ENCODE assay signal across 29 cellular contexts in the genomic region with DNA sequence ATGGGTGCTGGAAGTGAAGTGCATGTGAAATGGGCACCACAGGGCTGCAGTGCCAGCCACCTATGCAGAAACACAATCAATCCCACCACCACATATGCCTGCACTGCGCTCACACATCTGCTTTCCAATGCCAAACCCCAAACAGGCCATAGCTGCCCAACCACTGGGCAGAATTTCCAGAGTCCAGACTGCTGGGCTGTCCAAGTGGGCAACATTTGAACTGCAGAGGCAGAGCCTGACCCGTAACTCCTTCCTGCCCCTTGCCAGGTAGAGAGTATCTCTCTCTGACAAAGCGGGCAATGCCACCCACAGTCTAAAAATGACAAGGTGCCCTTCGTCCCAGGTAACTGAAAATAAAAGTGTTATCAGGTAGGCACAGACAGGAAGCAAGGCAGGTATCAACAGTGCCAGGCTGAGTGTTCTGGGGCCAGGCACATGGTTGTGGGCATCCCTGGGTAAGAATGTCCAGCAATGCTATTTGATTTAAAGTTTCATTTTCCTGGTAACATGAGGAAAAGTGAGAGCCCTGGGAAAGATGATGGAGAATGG.
"Had no signal": no experiment of that assay in that cellular context is flagged by ENCODE, and none has a peak within 500 bp of the region (broad histone marks: within the 10 kb centered on the region; RNA-seq: fewer than 3 reads in every experiment).

No MANE protein-coding gene starts in this region.

- H3K27ac ChIP-seq: left ventricle myocardium inferior, pancreas, prostate gland, sigmoid colon, spleen, upper lobe of left lung, vagina had no signal

- H3K4me1 ChIP-seq: left ventricle myocardium inferior, prostate gland, sigmoid colon, spleen, upper lobe of left lung, vagina had no signal

- DNase-seq: hypothalamus; immature natural killer cell; kidney; left colon; left ventricle myocardium inferior; midbrain; mucosa of descending colon; naive thymus-derived CD4-positive, alpha-beta T cell; nucleus accumbens; pancreas; posterior cingulate gyrus; retina; right cardiac atrium; sigmoid colon; small intestine; spleen; stimulated activated CD4-positive, alpha-beta T cell treated with anti-CD3 and anti-CD28 coated beads, Interleukin-4, amount 100 ng/mL, for 24 hours; stimulated activated CD8-positive, alpha-beta memory T cell treated with anti-CD3 and anti-CD28 coated beads, Interleukin-4, amount 100 ng/mL, for 48 hours; stimulated activated naive CD4-positive, alpha-beta T cell treated with Interleukin-2 at 50 U/mL for 16 hours; stimulated activated naive CD8-positive, alpha-beta T cell treated with anti-CD3 and anti-CD28 coated beads, Interleukin-15, amount 100 ng/mL, for 72 hours; substantia nigra; transverse colon; upper lobe of left lung had no signal

- H3K9me3 ChIP-seq: left ventricle myocardium inferior, mucosa of descending colon, pancreas, prostate gland, sigmoid colon, spleen, transverse colon, upper lobe of left lung, vagina had no signal

- H3K4me3 ChIP-seq: left ventricle myocardium inferior, lung, mucosa of descending colon, pancreas, prostate gland, sigmoid colon, spleen, transverse colon, upper lobe of left lung, vagina had no signal

- H3K36me3 ChIP-seq: left ventricle myocardium inferior, pancreas, prostate gland, sigmoid colon, spleen, transverse colon, upper lobe of left lung, vagina had no signal

- FAIRE-seq: islet of Langerhans, kidney, pancreas, small intestine had no signal

- ATAC-seq: left colon; mucosa of descending colon; naive thymus-derived CD4-positive, alpha-beta T cell; natural killer cell treated with Interleukin-12 subunit alpha and Interleukin-12 subunit beta and Interleukin-15 and Interleukin-18, amount 100 ng/mL, for 72 hours; right cardiac atrium; stimulated activated memory B cell treated with anti-CD40 and anti-IgM and Interleukin-4, amounts not matched to agents 10 μg/mL and 1 μg/mL and 100 μg/mL, for 72 hours; stimulated activated naive CD8-positive, alpha-beta T cell treated with anti-CD3 and anti-CD28 coated beads, Interleukin-15, amount 100 ng/mL, for 72 hours had no signal

- H3K27me3 ChIP-seq: pancreas, transverse colon, upper lobe of left lung, vagina had no signal
